ENCODE assay signal across 8 cellular contexts in genomic region chr3:190701096-190701532, GRCh38.
DNase-seq lines count a peak whose midpoint lies in the region; FAIRE-seq and TF ChIP-seq lines count a peak whose summit lies in the region.

No MANE protein-coding gene starts in this region.

- no peak overlapping the region for H3K9ac ChIP-seq in Karpas-422 (ENCODE audit: low read length)

- H3K4me1 ChIP-seq in Karpas-422 (ENCODE audit: low read length), result no peaks in the 10 kb centered on the region
- H3K4me1 ChIP-seq in small intestine (ENCODE audit: control insufficient read depth in 2 of 2, insufficient read depth in 1 of 2, low read depth in 1 of 2, low read length in 1 of 2), result no peaks in the 10 kb centered on the region
- no peaks in the 10 kb centered on the region for H3K4me1 ChIP-seq in esophagus muscularis mucosa

- FAIRE-seq in small intestine (lab: Jason Lieb, UNC), result no peak

- no peak overlapping the region for H3K4me2 ChIP-seq in Karpas-422 (ENCODE audit: low read depth, low read length, poor library complexity, severe bottlenecking)

- H3K79me2 ChIP-seq in Karpas-422 (ENCODE audit: low read length), result no peaks in the 10 kb centered on the region

- no peaks in the 10 kb centered on the region for H4K20me1 ChIP-seq in Karpas-422 (ENCODE audit: insufficient read depth, low read depth, low read length)

- DNase-seq in activated CD4-positive, alpha-beta T cell treated with anti-CD3 and anti-CD28 coated beads for 48 hours, result peak; percentile 16
- no peak for DNase-seq in activated CD4-positive, alpha-beta T cell treated with anti-CD3 and anti-CD28 coated beads for 1 hour
- DNase-seq in Karpas-422 (peak; percentile 69), SW480 (ENCODE audit: low spot score) (peak; percentile 79), glomerular visceral epithelial cell (ENCODE audit: extremely low spot score) (peak; percentile 60), small intestine (peak; percentile 88), esophagus muscularis mucosa (ENCODE audit: extremely low spot score) (no peak)
- no peak for DNase-seq in activated CD4-positive, CD25-positive, alpha-beta regulatory T cell (lab: John Stamatoyannopoulos, UW)

- peak in 1 of 3 experiments; percentile 7 for TF ChIP-seq CTCF in esophagus muscularis mucosa (IDR thresholded peaks at IDR 0.05)

- H3K27me3 ChIP-seq in Karpas-422 (ENCODE audit: low read length), result no peaks in the 10 kb centered on the region
- H3K27me3 ChIP-seq in small intestine (ENCODE audit: control insufficient read depth in 2 of 2, insufficient read depth in 2 of 2, low read length in 2 of 2), result no peaks in the 10 kb centered on the region
- no peaks in the 10 kb centered on the region for H3K27me3 ChIP-seq in esophagus muscularis mucosa

- no peak for TF ChIP-seq POLR2A in esophagus muscularis mucosa (IDR thresholded peaks at IDR 0.05; ENCODE audit: low read depth)

- H3K36me3 ChIP-seq in Karpas-422 (ENCODE audit: insufficient read depth, low read length), result no peaks in the 10 kb centered on the region
- no peaks in the 10 kb centered on the region for H3K36me3 ChIP-seq in small intestine (ENCODE audit: control insufficient read depth in 2 of 2, insufficient read depth in 2 of 2, low read length in 2 of 2)
- no peaks in the 10 kb centered on the region for H3K36me3 ChIP-seq in esophagus muscularis mucosa

- intact Hi-C loops in esophagus muscularis mucosa (cut with DNase I), result no loop called here

- no peak overlapping the region for H2AFZ ChIP-seq in Karpas-422 (ENCODE audit: low read length)

- WGBS in small intestine, 3 donors, result 9 to 32% (median 12%) methylated on average over 4 of the region's 4 CpGs
- WGBS in esophagus muscularis mucosa, result 51% methylated on average over 4 of the region's 4 CpGs

- H3K9me3 ChIP-seq in Karpas-422 (ENCODE audit: low read length) (no peaks in the 10 kb centered on the region), small intestine (ENCODE audit: control insufficient read depth, low read depth) (no peaks in the 10 kb centered on the region), esophagus muscularis mucosa (no peaks in the 10 kb centered on the region)

- H3K9me2 ChIP-seq in Karpas-422 (replicated peaks; ENCODE audit: insufficient read depth, low read length), result no peaks in the 10 kb centered on the region

- H3K27ac ChIP-seq in Karpas-422 (ENCODE audit: low read length) (no peak overlapping the region), small intestine (ENCODE audit: low read depth in 1 of 2, low read length in 1 of 2) (no peak overlapping the region), esophagus muscularis mucosa (replicated peaks in 1 of 4) (no peak overlapping the region)

- H3K4me3 ChIP-seq in Karpas-422 (ENCODE audit: low read length), result no peak overlapping the region
- H3K4me3 ChIP-seq in small intestine (ENCODE audit: low read depth in 1 of 2, low read length in 2 of 2), result no peak overlapping the region
- H3K4me3 ChIP-seq in esophagus muscularis mucosa, result no peak overlapping the region

- TF ChIP-seq EP300 in esophagus muscularis mucosa (IDR thresholded peaks at IDR 0.05), result no peak

Comparison
In these comparisons a context has a peak if more than half of its experiments do, and no peak if none do; other contexts are left out.
1. DNase-seq: peak in activated CD4-positive, alpha-beta T cell treated with anti-CD3 and anti-CD28 coated beads for 48 hours (single experiment), Karpas-422 (single experiment), SW480 (single experiment), glomerular visceral epithelial cell (single experiment) and small intestine (single experiment); none in activated CD4-positive, alpha-beta T cell treated with anti-CD3 and anti-CD28 coated beads for 1 hour (single experiment), esophagus muscularis mucosa (single experiment) and activated CD4-positive, CD25-positive, alpha-beta regulatory T cell (0 of 4).